ENCODE assay signal across 8 cellular contexts in the genomic region with DNA sequence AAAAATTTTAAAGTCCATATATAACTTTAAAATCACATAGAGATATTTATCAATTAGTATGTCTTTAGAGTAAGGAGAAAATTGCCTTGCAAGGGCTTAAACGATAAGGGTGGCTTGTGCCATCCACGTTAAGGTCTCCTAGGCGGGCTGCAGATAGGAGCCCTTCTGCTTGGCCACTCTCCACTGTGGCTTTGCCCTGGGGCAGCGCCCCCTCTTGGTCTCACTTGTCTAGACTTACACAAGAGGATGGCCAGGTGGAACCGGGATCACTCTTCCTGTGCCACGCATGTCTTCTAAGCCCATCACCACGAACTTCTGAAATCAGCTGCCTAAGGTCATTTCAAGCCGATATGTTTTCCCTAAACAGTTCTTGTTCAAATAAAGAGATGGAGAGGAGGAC. TPM values are rescaled to one million over a fixed set of nuclear protein-coding genes. Genes with fewer than 3 reads are reported as not detected.
DNase-seq lines count a peak whose midpoint lies in the region; ATAC-seq and TF ChIP-seq lines count a peak whose summit lies in the region.
"Had no signal": no experiment of that assay in that cellular context is flagged by ENCODE, and none has a peak within 500 bp of the region (broad histone marks: within the 10 kb centered on the region; RNA-seq: fewer than 3 reads in every experiment).

No MANE protein-coding gene starts in this region.

- peaks cover 56% of the 10 kb centered on the region for H3K36me3 ChIP-seq in lower lobe of right lung
- H3K36me3 ChIP-seq: ovary had no signal

- no peak for ATAC-seq in activated T-cell treated with anti-CD3 and anti-CD28 coated beads, Interleukin-2, amount 50 U/mL, for 72 hours (replicated peaks in 1 of 2)
- ATAC-seq in lower lobe of right lung: no peak
- ATAC-seq in GM21528 (IDR thresholded peaks at IDR 0.05; ENCODE audit: low FRiP score, unreplicated experiment): no peak

- H3K4me3 Mint-ChIP-seq in activated T-cell treated with anti-CD3 and anti-CD28 coated beads, Interleukin-2, amount 50 U/mL, for 72 hours: no peak overlapping the region
- no peak overlapping the region for H3K4me3 Mint-ChIP-seq in mesothelial cell of epicardium

- DNase-seq in D341Med (ENCODE audit: low spot score) (peak; percentile 58), HFF-Myc (ENCODE audit: extremely low read depth, low read depth) (no peak), lower lobe of right lung (peak; percentile 52), mesothelial cell of epicardium (ENCODE audit: low spot score in 2 of 2, unreplicated experiment in 2 of 2) (no peak), T-helper 9 cell (no peak)
- DNase-seq in activated T-cell treated with anti-CD3 and anti-CD28 coated beads, Interleukin-2, amount 50 U/mL, for 72 hours: peak; percentile 54 to 62

- intact Hi-C loops in lower lobe of right lung (cut with DNase I): no loop called here

- H3K4me1 Mint-ChIP-seq in activated T-cell treated with anti-CD3 and anti-CD28 coated beads, Interleukin-2, amount 50 U/mL, for 72 hours (ENCODE audit: low read depth): peaks cover 22% of the 10 kb centered on the region
- peaks cover 18% of the 10 kb centered on the region for H3K4me1 Mint-ChIP-seq in mesothelial cell of epicardium

- H3K4me3 ChIP-seq in HFF-Myc (replicated peaks; ENCODE audit: low read depth, low read length): no peak overlapping the region
- no peak overlapping the region for H3K4me3 ChIP-seq in lower lobe of right lung
- H3K4me3 ChIP-seq: ovary had no signal

- H3K27me3 Mint-ChIP-seq in activated T-cell treated with anti-CD3 and anti-CD28 coated beads, Interleukin-2, amount 50 U/mL, for 72 hours (ENCODE audit: low read depth): no peaks in the 10 kb centered on the region
- H3K27me3 Mint-ChIP-seq in mesothelial cell of epicardium (ENCODE audit: low read depth): no peaks in the 10 kb centered on the region

- H3K9me3 Mint-ChIP-seq in activated T-cell treated with anti-CD3 and anti-CD28 coated beads, Interleukin-2, amount 50 U/mL, for 72 hours: no peaks in the 10 kb centered on the region
- no peaks in the 10 kb centered on the region for H3K9me3 Mint-ChIP-seq in mesothelial cell of epicardium

- no peak overlapping the region for H3K27ac ChIP-seq in lower lobe of right lung

- peak; percentile 48 for TF ChIP-seq CTCF in HFF-Myc (IDR thresholded peaks at IDR 0.05; ENCODE audit: low read depth, low read length, missing control alignments)
- peak; percentile 35 for TF ChIP-seq CTCF in lower lobe of right lung (IDR thresholded peaks at IDR 0.05)
- TF ChIP-seq CTCF in mesothelial cell of epicardium (IDR thresholded peaks at IDR 0.05; ENCODE audit: unreplicated experiment): no peak

- H3K27me3 ChIP-seq in lower lobe of right lung (ENCODE audit: low read depth): no peaks in the 10 kb centered on the region
- H3K27me3 ChIP-seq: ovary had no signal

- H3K9me3 ChIP-seq in lower lobe of right lung: no peaks in the 10 kb centered on the region
- H3K9me3 ChIP-seq: ovary had no signal

- no peak overlapping the region for H3K27ac Mint-ChIP-seq in activated T-cell treated with anti-CD3 and anti-CD28 coated beads, Interleukin-2, amount 50 U/mL, for 72 hours
- H3K27ac Mint-ChIP-seq in mesothelial cell of epicardium: no peak overlapping the region

- peaks cover 53% of the 10 kb centered on the region for H3K4me1 ChIP-seq in lower lobe of right lung

- peaks cover 0 to 9% of the 10 kb centered on the region in 2 donors for H3K36me3 Mint-ChIP-seq in activated T-cell treated with anti-CD3 and anti-CD28 coated beads, Interleukin-2, amount 50 U/mL, for 72 hours (ENCODE audit: insufficient read depth in 2 of 2)
- peaks cover 8% of the 10 kb centered on the region for H3K36me3 Mint-ChIP-seq in mesothelial cell of epicardium

RNA-seq across cellular contexts. Expression of gene FPGS, which starts 2.9 kb away (rescaled TPM):
- total RNA-seq in activated T-cell treated with anti-CD3 and anti-CD28 coated beads, Interleukin-2, amount 50 U/mL, for 72 hours: 10 to 100 TPM; 53.4 to 57.6 TPM
- 55.4 TPM for total RNA-seq in lower lobe of right lung
- total RNA-seq in mesothelial cell of epicardium: 58.1 to 61.4 TPM (median 58.2 TPM) in 3 replicates

RNA-seq across cellular contexts. Expression of gene CDK9, which starts 19.8 kb away (rescaled TPM):
- total RNA-seq in activated T-cell treated with anti-CD3 and anti-CD28 coated beads, Interleukin-2, amount 50 U/mL, for 72 hours: 100 to 1,000 TPM in 1 of 2 donors, 10 to 100 TPM in 1; 99.4 to 105 TPM
- total RNA-seq in lower lobe of right lung: 96.2 TPM
- 110 to 120 TPM (median 112 TPM) in 3 replicates for total RNA-seq in mesothelial cell of epicardium

RNA-seq across cellular contexts. Expression of gene SH2D3C, which starts 27.2 kb away (rescaled TPM):
- total RNA-seq in activated T-cell treated with anti-CD3 and anti-CD28 coated beads, Interleukin-2, amount 50 U/mL, for 72 hours: 10 to 100 TPM; 59.5 to 65.8 TPM
- 59.4 TPM for total RNA-seq in lower lobe of right lung
- total RNA-seq in mesothelial cell of epicardium: 3.4 to 3.9 TPM (median 3.7 TPM) in 3 replicates

RNA-seq across cellular contexts. Expression of gene ENG, which starts 48.8 kb away (rescaled TPM):
- 10 to 100 TPM; 11.1 to 14.4 TPM for total RNA-seq in activated T-cell treated with anti-CD3 and anti-CD28 coated beads, Interleukin-2, amount 50 U/mL, for 72 hours
- 323 TPM for total RNA-seq in lower lobe of right lung
- total RNA-seq in mesothelial cell of epicardium: 7.3 to 8.5 TPM (median 8.1 TPM) in 3 replicates

Comparison
In these comparisons a context has a peak if more than half of its experiments do, and no peak if none do; other contexts are left out.
1. DNase-seq: peak in D341Med (single experiment), activated T-cell treated with anti-CD3 and anti-CD28 coated beads, Interleukin-2, amount 50 U/mL, for 72 hours (2 of 2) and lower lobe of right lung (single experiment); none in HFF-Myc (single experiment), mesothelial cell of epicardium (0 of 2) and T-helper 9 cell (single experiment).
2. RNA of gene SH2D3C, which starts 27.2 kb away (total RNA-seq): 59.5 to 65.8 TPM in activated T-cell treated with anti-CD3 and anti-CD28 coated beads, Interleukin-2, amount 50 U/mL, for 72 hours and 59.4 TPM in lower lobe of right lung (single experiment); 3.4 to 3.9 TPM in mesothelial cell of epicardium; every median in the first group is over 10 times any median in the second.